Comparison of ENCODE assay signal across 10 cellular contexts in the genomic region with DNA sequence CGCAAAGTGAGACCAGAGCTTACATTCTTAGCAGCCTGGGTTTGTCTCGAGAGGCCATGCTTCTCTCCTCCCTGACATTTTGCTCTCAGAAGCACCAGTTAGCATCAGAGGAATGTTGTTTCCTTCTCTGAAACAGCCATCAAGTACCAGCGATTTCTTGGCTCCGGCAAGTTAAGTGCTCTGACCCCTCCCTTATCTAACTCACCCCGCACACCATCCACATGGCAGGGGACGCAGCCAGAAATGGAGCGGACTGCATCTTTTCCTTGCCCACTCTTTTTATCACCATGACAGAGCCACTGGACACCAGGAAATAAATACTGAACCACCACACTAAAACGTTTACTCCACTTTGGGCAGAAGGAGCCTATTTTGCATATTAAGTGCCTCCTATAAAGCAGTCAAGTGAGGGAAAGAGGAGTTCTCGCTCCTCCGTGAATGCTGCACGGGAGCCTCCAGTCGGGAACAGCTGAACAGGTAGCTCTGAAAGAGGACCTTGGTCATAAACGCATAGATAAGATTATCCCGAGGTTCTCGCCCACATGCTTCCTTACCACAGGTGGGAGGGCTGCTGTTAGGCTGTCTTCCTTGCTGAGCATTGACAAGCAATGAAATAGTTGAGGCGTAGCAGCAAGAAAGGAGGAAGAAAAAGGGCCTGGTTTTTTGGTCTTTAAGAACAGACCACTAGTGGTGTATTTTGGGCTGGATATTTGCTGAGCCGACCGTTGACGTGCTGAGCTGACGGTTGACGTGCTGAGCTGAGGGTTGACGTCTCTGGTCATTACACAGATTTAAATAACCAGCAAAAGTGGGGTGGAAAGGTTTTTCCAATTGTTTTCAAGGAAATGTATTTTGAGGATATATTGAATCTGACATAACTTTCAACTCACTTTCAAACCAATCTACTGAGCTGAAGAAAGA.
DNase-seq lines count a peak whose midpoint lies in the region; ATAC-seq, FAIRE-seq and TF ChIP-seq lines count a peak whose summit lies in the region.
"Had no signal": no experiment of that assay in that cellular context is flagged by ENCODE, and none has a peak within 500 bp of the region (broad histone marks: within the 10 kb centered on the region; RNA-seq: fewer than 3 reads in every experiment).

No MANE protein-coding gene starts in this region.

- DNase-seq in A549 (ENCODE audit: low read depth in 1 of 2, low spot score in 1 of 2) (no peak), SJCRH30 (no peak), head of caudate nucleus (peak in 32 of 42 donors; percentile 9 to 78 (median 40)), HCEC 1CT (no peak), middle frontal gyrus (ENCODE audit: extremely low spot score, low spot score) (no peak)
- no peak for DNase-seq in effector memory CD4-positive, alpha-beta T cell
- DNase-seq: activated CD4-positive, alpha-beta T cell treated with anti-CD3 and anti-CD28 coated beads, Interleukin-2, amount 50 U/mL, for 48 hours had no signal

- TF ChIP-seq CTCF in A549 (IDR thresholded peaks at IDR 0.05), result no peak
- TF ChIP-seq CTCF in nephron (IDR thresholded peaks at IDR 0.05; ENCODE audit: unreplicated experiment in 3 of 3), result no peak

- no peak for TF ChIP-seq EP300 in A549 (IDR thresholded peaks at IDR 0.05)

- peaks cover 15% of the 10 kb centered on the region; the same call in 1 of the 2 replicates for H3K36me3 ChIP-seq in SJCRH30
- H3K36me3 ChIP-seq in effector memory CD4-positive, alpha-beta T cell (ENCODE audit: control insufficient read depth, insufficient read depth, low read length), result peaks cover 12% of the 10 kb centered on the region

- CTCF ChIA-PET in A549 (lab: Yijun Ruan, JAX), result interaction anchor here (0.8 to 5.1 kb wide), 22 partner anchors 11 to 793 kb away, joined by 3 to 65 read pairs (median 6); no protein-coding TSS in a partner anchor

- no peak for TF ChIP-seq POLR2A in A549 (IDR thresholded peaks at IDR 0.05; ENCODE audit: low read length)

- POLR2A ChIA-PET in A549 (lab: Yijun Ruan, JAX), result interaction anchor here (0.6 to 2.0 kb wide), 5 partner anchors 30 to 227 kb away, joined by 3 to 9 read pairs (median 8); no protein-coding TSS in a partner anchor

- no peaks in the 10 kb centered on the region for H3K9me3 Mint-ChIP-seq in nephron

- H3K27ac ChIP-seq in A549 (peak overlapping the region; percentile 94 to 96), SJCRH30 (peak overlapping the region; percentile 99)
- no peak overlapping the region for H3K27ac ChIP-seq in effector memory CD4-positive, alpha-beta T cell (ENCODE audit: insufficient read depth, low read length, poor library complexity, severe bottlenecking)

- no peak for TF ChIP-seq RAD21 in A549 (conservative IDR thresholded peaks at IDR 0.05 in 1 of 2, IDR thresholded peaks at IDR 0.05 in 1 of 2)

- H3K4me3 ChIP-seq in A549 (peak overlapping the region; percentile 39; the same call in 1 of the 3 replicates), SJCRH30 (no peak overlapping the region; the same call in 1 of the 2 replicates)
- H3K4me3 ChIP-seq in effector memory CD4-positive, alpha-beta T cell (ENCODE audit: insufficient read depth, low read depth, low read length, poor library complexity, severe bottlenecking), result no peak overlapping the region

- H3K9me3 ChIP-seq in A549 (no peaks in the 10 kb centered on the region), SJCRH30 (replicated peaks) (no peaks in the 10 kb centered on the region)
- no peaks in the 10 kb centered on the region for H3K9me3 ChIP-seq in effector memory CD4-positive, alpha-beta T cell (ENCODE audit: control insufficient read depth, low read length)

- no peaks in the 10 kb centered on the region for H3K27me3 Mint-ChIP-seq in nephron (ENCODE audit: low read depth)

- ATAC-seq in A549 (no peak), HG03460 (IDR thresholded peaks at IDR 0.05; ENCODE audit: unreplicated experiment) (no peak)

- no peaks in the 10 kb centered on the region for H3K27me3 ChIP-seq in SJCRH30
- H3K27me3 ChIP-seq in effector memory CD4-positive, alpha-beta T cell (replicated peaks; ENCODE audit: control insufficient read depth, insufficient read depth, low read length, poor library complexity, severe bottlenecking), result no peaks in the 10 kb centered on the region

- peaks cover 50% of the 10 kb centered on the region for H3K36me3 Mint-ChIP-seq in nephron (ENCODE audit: low read depth)

- peak overlapping the region; percentile 22 to 86 (median 29) for H3K4me3 Mint-ChIP-seq in nephron

- FAIRE-seq in A549 (lab: Jason Lieb, UNC), result no peak
- FAIRE-seq: GM18507 had no signal

- H3K4me1 ChIP-seq in A549 (peaks cover 83% of the 10 kb centered on the region), SJCRH30 (peaks cover 14% of the 10 kb centered on the region)
- H3K4me1 ChIP-seq in effector memory CD4-positive, alpha-beta T cell (ENCODE audit: control insufficient read depth, insufficient read depth, low read length, poor library complexity, severe bottlenecking), result peaks cover 13% of the 10 kb centered on the region

- peak overlapping the region; percentile 87 for H3K4me2 ChIP-seq in A549

- intact Hi-C loops in head of caudate nucleus (cut with DNase I), result no loop called here

- 92% methylated on average over 22 of the region's 22 CpGs for WGBS in A549 (ENCODE audit: missing lambda C conversion rate)

- H3K4me1 Mint-ChIP-seq in nephron, result peaks cover 89% of the 10 kb centered on the region

- H3K27ac Mint-ChIP-seq in nephron, result peak overlapping the region; percentile 99 to 100 (median 99)

TF ChIP-seq in A549, 52 proteins besides CTCF, POLR2A, EP300 and RAD21:
- TF ChIP-seq NPAS2 (CRISPR knock-in tag; IDR thresholded peaks at IDR 0.05; ENCODE audit: borderline replicate concordance) (no peak), HOXA7 (CRISPR knock-in tag; IDR thresholded peaks at IDR 0.05) (no peak), JUNB (IDR thresholded peaks at IDR 0.05) (no peak), NR3C1 (IDR thresholded peaks at IDR 0.05) (no peak), EHF (CRISPR knock-in tag; IDR thresholded peaks at IDR 0.05) (no peak), NFE2L2 (conservative IDR thresholded peaks at IDR 0.05; ENCODE audit: low read length) (no peak), CHD4 (IDR thresholded peaks at IDR 0.05; ENCODE audit: borderline replicate concordance) (no peak), MYC (IDR thresholded peaks at IDR 0.05; ENCODE audit: borderline replicate concordance, low read length) (no peak), RFX5 (IDR thresholded peaks at IDR 0.05) (no peak), RARB (CRISPR knock-in tag; IDR thresholded peaks at IDR 0.05) (no peak), FOXS1 (CRISPR knock-in tag; IDR thresholded peaks at IDR 0.05) (no peak), SMC3 (IDR thresholded peaks at IDR 0.05) (no peak), TP53 (CRISPR knock-in tag; IDR thresholded peaks at IDR 0.05) (no peak), HOXB5 (CRISPR knock-in tag; IDR thresholded peaks at IDR 0.05) (no peak), CBX8 (IDR thresholded peaks at IDR 0.05) (no peak), POLR2AphosphoS2 (conservative IDR thresholded peaks at IDR 0.05; ENCODE audit: low read length) (no peak)
- TF ChIP-seq, protein P1, sequence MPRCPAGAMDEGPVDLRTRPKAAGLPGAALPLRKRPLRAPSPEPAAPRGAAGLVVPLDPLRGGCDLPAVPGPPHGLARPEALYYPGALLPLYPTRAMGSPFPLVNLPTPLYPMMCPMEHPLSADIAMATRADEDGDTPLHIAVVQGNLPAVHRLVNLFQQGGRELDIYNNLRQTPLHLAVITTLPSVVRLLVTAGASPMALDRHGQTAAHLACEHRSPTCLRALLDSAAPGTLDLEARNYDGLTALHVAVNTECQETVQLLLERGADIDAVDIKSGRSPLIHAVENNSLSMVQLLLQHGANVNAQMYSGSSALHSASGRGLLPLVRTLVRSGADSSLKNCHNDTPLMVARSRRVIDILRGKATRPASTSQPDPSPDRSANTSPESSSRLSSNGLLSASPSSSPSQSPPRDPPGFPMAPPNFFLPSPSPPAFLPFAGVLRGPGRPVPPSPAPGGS (IDR thresholded peaks at IDR 0.05), result no peak
- TF ChIP-seq, protein P2, sequence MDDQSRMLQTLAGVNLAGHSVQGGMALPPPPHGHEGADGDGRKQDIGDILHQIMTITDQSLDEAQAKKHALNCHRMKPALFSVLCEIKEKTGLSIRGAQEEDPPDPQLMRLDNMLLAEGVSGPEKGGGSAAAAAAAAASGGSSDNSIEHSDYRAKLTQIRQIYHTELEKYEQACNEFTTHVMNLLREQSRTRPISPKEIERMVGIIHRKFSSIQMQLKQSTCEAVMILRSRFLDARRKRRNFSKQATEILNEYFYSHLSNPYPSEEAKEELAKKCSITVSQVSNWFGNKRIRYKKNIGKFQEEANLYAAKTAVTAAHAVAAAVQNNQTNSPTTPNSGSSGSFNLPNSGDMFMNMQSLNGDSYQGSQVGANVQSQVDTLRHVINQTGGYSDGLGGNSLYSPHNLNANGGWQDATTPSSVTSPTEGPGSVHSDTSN (IDR thresholded peaks at IDR 0.05), result no peak

Comparison
In these comparisons a context has a peak if more than half of its experiments do, and no peak if none do; other contexts are left out.
1. DNase-seq: peak in head of caudate nucleus (32 of 42); none in A549 (0 of 2), SJCRH30 (0 of 2), HCEC 1CT (single experiment), middle frontal gyrus (single experiment) and effector memory CD4-positive, alpha-beta T cell (0 of 3).